1 cellular context compared by ENCODE assay signal in genomic region chr7:101108961-101109360, GRCh38.
TF ChIP-seq lines count a peak whose summit lies in the region.

No MANE protein-coding gene starts in this region.

TF ChIP-seq in GM12878, 131 proteins besides CTCF, POLR2A, EP300 and RAD21:
- TF ChIP-seq ELK1 (IDR thresholded peaks at IDR 0.05; ENCODE audit: low read depth, low read length) (no peak), STAT1 (conservative IDR thresholded peaks at IDR 0.05) (no peak), SUPT20H (IDR thresholded peaks at IDR 0.05; ENCODE audit: borderline replicate concordance, control insufficient read depth, low read depth, low read length) (no peak), EGR1 (IDR thresholded peaks at IDR 0.05; ENCODE audit: borderline replicate concordance in 1 of 2, low read depth in 2 of 2, low read length in 2 of 2) (no peak), NFIC (IDR thresholded peaks at IDR 0.05; ENCODE audit: low read depth, low read length) (no peak), USF2 (IDR thresholded peaks at IDR 0.05; ENCODE audit: borderline replicate concordance, low read depth, low read length) (no peak), SMARCA5 (IDR thresholded peaks at IDR 0.05) (0 out of 2 replicates have a peak, but pooled peaks have one; percentile 1), TCF3 (IDR thresholded peaks at IDR 0.05; ENCODE audit: borderline replicate concordance, insufficient read depth, low read depth, low read length) (no peak)
